15 cellular contexts compared by ENCODE assay signal in genomic region chr7:589781-590575, GRCh38.
"Had no signal": no experiment of that assay in that cellular context is flagged by ENCODE, and none has a peak within 500 bp of the region (broad histone marks: within the 10 kb centered on the region; RNA-seq: fewer than 3 reads in every experiment).

No MANE protein-coding gene starts in this region.

- ATAC-seq: activated T-helper 17 cell treated with anti-CD3 and anti-CD28 coated beads, Interleukin-2, amount 50 U/mL, for 72 hours; esophagus mucosa; stimulated activated naive CD8-positive, alpha-beta T cell treated with anti-CD3 and anti-CD28 coated beads, Interleukin-15, Interleukin-2, amounts not matched to agents 100 U/mL and 50 U/mL, for 24 hours had no signal

- DNase-seq: activated B cell treated with CpG ODN at 0.5 μM for 24 hours; activated CD4-positive, alpha-beta T cell treated with anti-CD3 and anti-CD28 coated beads, Interleukin-2, amount 10 ng/mL, durations not matched to agents 24 days and 14 days; activated CD8-positive, alpha-beta memory T cell treated with anti-CD3 and anti-CD28 coated beads for 24 hours; activated naive CD4-positive, alpha-beta T cell treated with anti-CD3 and anti-CD28 coated beads, Interleukin-2, amount 10 ng/mL, durations not matched to agents 7 days and 5 days; activated T-cell treated with anti-CD3 and anti-CD28 coated beads for 4 hours; endodermal cell; mesendoderm; stimulated activated CD4-positive, alpha-beta T cell treated with anti-CD3 and anti-CD28 coated beads, Interleukin-12 subunit alpha, Interleukin-12 subunit beta, amount 100 ng/mL, for 4 hours; stimulated activated CD4-positive, alpha-beta T cell treated with anti-CD3 and anti-CD28 coated beads, Interleukin-2, amount 100 ng/mL, for 48 hours; stimulated activated naive CD8-positive, alpha-beta T cell treated with anti-CD3 and anti-CD28 coated beads, Interleukin-15, Interleukin-2, amounts not matched to agents 100 U/mL and 50 U/mL, for 24 hours had no signal

- H3K4me3 Mint-ChIP-seq: activated B cell treated with CpG ODN at 0.5 μM for 24 hours; activated CD4-positive, alpha-beta T cell treated with anti-CD3 and anti-CD28 coated beads, Interleukin-2, amount 10 ng/mL, durations not matched to agents 24 days and 14 days; activated naive CD4-positive, alpha-beta T cell treated with anti-CD3 and anti-CD28 coated beads, Interleukin-2, amount 10 ng/mL, durations not matched to agents 7 days and 5 days; activated T-helper 17 cell treated with anti-CD3 and anti-CD28 coated beads, Interleukin-2, amount 50 U/mL, for 72 hours; brain; endodermal cell; T-helper 1 cell treated with Interleukin-12 subunit alpha and Interleukin-12 subunit beta and Interleukin-4 antibody, amounts not matched to agents 30 μg/mL and 1 μg/mL, for 36 hours had no signal

- H3K27ac Mint-ChIP-seq: activated B cell treated with CpG ODN at 0.5 μM for 24 hours; activated naive CD4-positive, alpha-beta T cell treated with anti-CD3 and anti-CD28 coated beads, Interleukin-2, amount 10 ng/mL, durations not matched to agents 7 days and 5 days; activated T-helper 17 cell treated with anti-CD3 and anti-CD28 coated beads, Interleukin-2, amount 50 U/mL, for 72 hours; brain; endodermal cell; T-helper 1 cell treated with Interleukin-12 subunit alpha and Interleukin-12 subunit beta and Interleukin-4 antibody, amounts not matched to agents 30 μg/mL and 1 μg/mL, for 36 hours had no signal

- H3K27me3 Mint-ChIP-seq: activated B cell treated with CpG ODN at 0.5 μM for 24 hours; activated CD4-positive, alpha-beta T cell treated with anti-CD3 and anti-CD28 coated beads, Interleukin-2, amount 10 ng/mL, durations not matched to agents 24 days and 14 days; activated naive CD4-positive, alpha-beta T cell treated with anti-CD3 and anti-CD28 coated beads, Interleukin-2, amount 10 ng/mL, durations not matched to agents 7 days and 5 days; activated T-helper 17 cell treated with anti-CD3 and anti-CD28 coated beads, Interleukin-2, amount 50 U/mL, for 72 hours; brain had no signal

- FAIRE-seq: TTC549 had no signal

- H3K4me1 Mint-ChIP-seq: endodermal cell had no signal
